3 cellular contexts compared by ENCODE assay signal in the genomic region with DNA sequence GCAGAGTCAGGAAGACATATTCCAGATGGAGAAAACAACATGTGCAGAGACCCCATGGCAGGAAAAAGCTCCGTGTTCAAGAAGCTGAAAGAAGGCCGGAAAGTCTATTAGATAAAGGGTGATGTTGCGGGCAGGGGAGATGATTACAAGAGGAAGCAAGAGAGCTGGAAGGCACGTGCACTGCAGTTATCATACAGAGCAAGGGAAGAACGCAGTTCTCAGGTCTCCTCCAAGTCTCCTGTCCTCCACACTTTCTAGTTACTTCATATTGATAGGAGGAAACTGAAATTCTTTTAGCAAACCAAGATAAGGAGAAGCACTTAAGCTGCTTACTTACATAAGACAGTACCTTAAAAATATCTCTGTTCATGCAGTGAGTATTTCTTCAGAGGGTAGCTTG.
TF ChIP-seq lines count a peak whose summit lies in the region.

No MANE protein-coding gene starts in this region.

TF ChIP-seq in liver, 16 proteins besides CTCF, POLR2A, EP300 and RAD21:
- no peak for TF ChIP-seq SP1 (IDR thresholded peaks at IDR 0.05)
- no peak for TF ChIP-seq GABPA (IDR thresholded peaks at IDR 0.05 in 1 of 2, conservative IDR thresholded peaks at IDR 0.05 in 1 of 2)
- TF ChIP-seq, protein P1, sequence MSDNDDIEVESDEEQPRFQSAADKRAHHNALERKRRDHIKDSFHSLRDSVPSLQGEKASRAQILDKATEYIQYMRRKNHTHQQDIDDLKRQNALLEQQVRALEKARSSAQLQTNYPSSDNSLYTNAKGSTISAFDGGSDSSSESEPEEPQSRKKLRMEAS (IDR thresholded peaks at IDR 0.05) = peak; percentile 9
- no peak for TF ChIP-seq NR2F2 (IDR thresholded peaks at IDR 0.05)

TF ChIP-seq in HepG2, 621 proteins besides CTCF, POLR2A, EP300 and RAD21:
- TF ChIP-seq ZNF225 (CRISPR knock-in tag; IDR thresholded peaks at IDR 0.05) (no peak), ZFYVE20 (CRISPR knock-in tag; IDR thresholded peaks at IDR 0.05; ENCODE audit: borderline replicate concordance, low read depth) (no peak), TCF7L2 (IDR thresholded peaks at IDR 0.05; ENCODE audit: low read depth, low read length) (no peak), ZNF264 (CRISPR knock-in tag; IDR thresholded peaks at IDR 0.05) (no peak), ZFP36L2 (CRISPR knock-in tag; IDR thresholded peaks at IDR 0.05) (no peak), TAF1 (CRISPR knock-in tag; IDR thresholded peaks at IDR 0.05) (no peak), THAP9 (CRISPR knock-in tag; IDR thresholded peaks at IDR 0.05; ENCODE audit: borderline replicate concordance) (no peak), WIZ (CRISPR knock-in tag; IDR thresholded peaks at IDR 0.05) (no peak), ASH2L (IDR thresholded peaks at IDR 0.05; ENCODE audit: insufficient read length, low read depth, low read length) (no peak), CEBPB (IDR thresholded peaks at IDR 0.05; ENCODE audit: borderline replicate concordance, low read depth, low read length) (no peak), CENPX (CRISPR knock-in tag; IDR thresholded peaks at IDR 0.05) (no peak), HOXA5 (CRISPR knock-in tag; IDR thresholded peaks at IDR 0.05) (no peak), ZNF430 (CRISPR knock-in tag; IDR thresholded peaks at IDR 0.05) (no peak), SETDB1 (CRISPR knock-in tag; IDR thresholded peaks at IDR 0.05; ENCODE audit: borderline replicate concordance) (no peak), CBX2 (IDR thresholded peaks at IDR 0.05; ENCODE audit: low read depth, low read length) (no peak), CBX2 (CRISPR knock-in tag; IDR thresholded peaks at IDR 0.05; ENCODE audit: low read depth) (no peak), DNMT1 (CRISPR knock-in tag; IDR thresholded peaks at IDR 0.05) (no peak)
- TF ChIP-seq, protein P2, sequence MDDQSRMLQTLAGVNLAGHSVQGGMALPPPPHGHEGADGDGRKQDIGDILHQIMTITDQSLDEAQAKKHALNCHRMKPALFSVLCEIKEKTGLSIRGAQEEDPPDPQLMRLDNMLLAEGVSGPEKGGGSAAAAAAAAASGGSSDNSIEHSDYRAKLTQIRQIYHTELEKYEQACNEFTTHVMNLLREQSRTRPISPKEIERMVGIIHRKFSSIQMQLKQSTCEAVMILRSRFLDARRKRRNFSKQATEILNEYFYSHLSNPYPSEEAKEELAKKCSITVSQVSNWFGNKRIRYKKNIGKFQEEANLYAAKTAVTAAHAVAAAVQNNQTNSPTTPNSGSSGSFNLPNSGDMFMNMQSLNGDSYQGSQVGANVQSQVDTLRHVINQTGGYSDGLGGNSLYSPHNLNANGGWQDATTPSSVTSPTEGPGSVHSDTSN (CRISPR knock-in tag; IDR thresholded peaks at IDR 0.05; ENCODE audit: borderline replicate concordance) = no peak
- TF ChIP-seq, protein P3, sequence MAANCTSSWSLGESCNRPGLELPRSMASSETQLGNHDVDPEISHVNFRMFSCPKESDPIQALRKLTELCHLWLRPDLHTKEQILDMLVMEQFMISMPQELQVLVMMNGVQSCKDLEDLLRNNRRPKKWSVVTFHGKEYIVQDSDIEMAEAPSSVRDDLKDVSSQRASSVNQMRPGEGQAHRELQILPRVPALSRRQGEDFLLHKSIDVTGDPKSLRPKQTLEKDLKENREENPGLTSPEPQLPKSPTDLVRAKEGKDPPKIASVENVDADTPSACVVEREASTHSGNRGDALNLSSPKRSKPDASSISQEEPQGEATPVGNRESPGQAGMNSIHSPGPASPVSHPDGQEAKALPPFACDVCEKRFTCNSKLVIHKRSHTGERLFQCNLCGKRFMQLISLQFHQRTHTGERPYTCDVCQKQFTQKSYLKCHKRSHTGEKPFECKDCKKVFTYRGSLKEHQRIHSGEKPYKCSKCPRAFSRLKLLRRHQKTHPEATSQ (CRISPR knock-in tag; IDR thresholded peaks at IDR 0.05; ENCODE audit: borderline replicate concordance) = no peak

TF ChIP-seq in K562, 482 proteins besides CTCF, POLR2A, EP300 and RAD21:
- TF ChIP-seq KHSRP (IDR thresholded peaks at IDR 0.05) = no peak
- TF ChIP-seq BHLHE40 (IDR thresholded peaks at IDR 0.05; ENCODE audit: low read length) = peak; percentile 85
- TF ChIP-seq ZNF217 (CRISPR knock-in tag; IDR thresholded peaks at IDR 0.05) = no peak
- TF ChIP-seq, protein P4, sequence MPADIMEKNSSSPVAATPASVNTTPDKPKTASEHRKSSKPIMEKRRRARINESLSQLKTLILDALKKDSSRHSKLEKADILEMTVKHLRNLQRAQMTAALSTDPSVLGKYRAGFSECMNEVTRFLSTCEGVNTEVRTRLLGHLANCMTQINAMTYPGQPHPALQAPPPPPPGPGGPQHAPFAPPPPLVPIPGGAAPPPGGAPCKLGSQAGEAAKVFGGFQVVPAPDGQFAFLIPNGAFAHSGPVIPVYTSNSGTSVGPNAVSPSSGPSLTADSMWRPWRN (IDR thresholded peaks at IDR 0.05; ENCODE audit: low read depth) = peak; percentile 32; the same call in 1 of the 2 replicates
- TF ChIP-seq ZBTB12 (CRISPR knock-in tag; IDR thresholded peaks at IDR 0.05) = no peak
- TF ChIP-seq NONO (IDR thresholded peaks at IDR 0.05; ENCODE audit: low read depth in 2 of 2, low read length in 1 of 2) = no peak
- TF ChIP-seq CBFB (CRISPR knock-in tag; IDR thresholded peaks at IDR 0.05) = no peak
- no peak for TF ChIP-seq TAF15 (IDR thresholded peaks at IDR 0.05; ENCODE audit: low read depth, low read length)
- 0 out of 2 replicates have a peak, but pooled peaks have one; percentile 19 for TF ChIP-seq CXXC5 (CRISPR knock-in tag; IDR thresholded peaks at IDR 0.05)
TF ChIP-seq in K562: peak in this region for 3.
